Comparison of ENCODE assay signal across 8 cellular contexts in the genomic region with DNA sequence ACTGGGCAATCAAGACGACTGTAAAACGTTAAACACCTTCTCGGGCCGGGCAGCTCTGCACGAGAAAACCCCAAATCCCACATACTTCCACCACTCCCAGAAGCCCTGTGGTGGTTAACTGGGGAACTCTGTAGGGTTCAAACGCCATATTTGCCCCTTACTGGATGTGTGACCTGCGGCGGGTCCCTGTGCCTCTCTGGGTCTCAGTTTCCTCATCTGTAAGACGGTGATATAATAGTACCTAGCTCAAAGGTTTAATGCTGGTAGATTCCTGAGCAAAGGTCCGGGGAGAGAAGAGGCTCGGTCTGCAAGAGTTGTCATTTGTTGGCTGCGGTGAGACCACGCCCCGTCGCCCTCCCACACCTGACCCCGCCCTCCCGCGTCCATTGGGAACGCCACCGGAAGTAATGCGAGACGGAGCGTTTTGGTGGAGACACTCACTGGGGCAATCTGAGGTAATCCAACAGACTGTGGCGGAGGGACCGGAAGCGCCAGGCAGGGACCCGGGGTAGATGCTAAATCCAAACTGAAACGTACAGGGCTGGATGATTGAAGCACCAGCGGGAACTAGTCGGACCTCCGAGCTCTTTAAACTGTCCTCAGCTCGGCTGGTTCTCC. TPM values are rescaled to one million over a fixed set of nuclear protein-coding genes. Genes with fewer than 3 reads are reported as not detected.
DNase-seq lines count a peak whose midpoint lies in the region; ATAC-seq and TF ChIP-seq lines count a peak whose summit lies in the region.

No MANE protein-coding gene starts in this region.

- TF ChIP-seq CTCF in astrocyte of the cerebellum (IDR thresholded peaks at IDR 0.05; ENCODE audit: low read depth, low read length, missing control alignments) = no peak
- no peak for TF ChIP-seq CTCF in vagina (IDR thresholded peaks at IDR 0.05)

- peak overlapping the region; percentile 96 for H3K4me3 ChIP-seq in astrocyte of the cerebellum (ENCODE audit: low read depth, low read length)
- H3K4me3 ChIP-seq in vagina = peak overlapping the region; percentile 93 to 94

- H3K27ac ChIP-seq in vagina = peak overlapping the region; percentile 99

- no peaks in the 10 kb centered on the region for H3K36me3 ChIP-seq in vagina

- ATAC-seq in GM18508 (IDR thresholded peaks at IDR 0.05; ENCODE audit: insufficient read depth, unreplicated experiment) (peak; percentile 60), HG02981 (IDR thresholded peaks at IDR 0.05; ENCODE audit: unreplicated experiment) (peak; percentile 73)

- intact Hi-C loops in vagina (cut with DNase I) = loop anchor here (5.0 kb wide), 1 partner anchor 1087 kb away; the partner anchor contains the start of gene PSMD9

- peaks cover 48% of the 10 kb centered on the region for H3K4me1 ChIP-seq in vagina

- no peak for TF ChIP-seq POLR2A in vagina (IDR thresholded peaks at IDR 0.05)

- in situ Hi-C loops in astrocyte of the cerebellum (cut with HindIII; ENCODE audit: low sequenced_read_pairs) = no loop called here

- H3K9me3 ChIP-seq in vagina = no peaks in the 10 kb centered on the region

- no peaks in the 10 kb centered on the region for H3K27me3 ChIP-seq in vagina

- DNase-seq in NCI-H2029 (lab: John Stamatoyannopoulos, UW) = peak; percentile 97
- peak; percentile 98 for DNase-seq in T-helper 9 cell
- DNase-seq in astrocyte of the cerebellum (ENCODE audit: low read depth) = peak; percentile 97
- DNase-seq in hepatic stellate cell (ENCODE audit: low spot score) = peak; percentile 94
- peak; percentile 98 for DNase-seq in putamen (ENCODE audit: low spot score)
- peak in 1 of 2 donors; percentile 99 for DNase-seq in vagina (ENCODE audit: extremely low spot score in 2 of 2)

RNA-seq across cellular contexts. Expression of gene OGFOD2, which starts 0.7 kb away (rescaled TPM):
- 26.0 TPM for total RNA-seq in vagina

RNA-seq across cellular contexts. Expression of gene ARL6IP4, which starts 6.1 kb away (rescaled TPM):
- total RNA-seq in vagina = 147 TPM

RNA-seq across cellular contexts. Expression of gene ABCB9, which starts 8.1 kb away (rescaled TPM):
- 4.2 TPM for total RNA-seq in vagina
